In genomic region chr4:36235306-36235705, GRCh38 we compare ENCODE assay signal across 11 cellular contexts. TPM values are rescaled to one million over a fixed set of nuclear protein-coding genes. Genes with fewer than 3 reads are reported as not detected.
DNase-seq lines count a peak whose midpoint lies in the region; ATAC-seq, FAIRE-seq and TF ChIP-seq lines count a peak whose summit lies in the region.
"Had no signal": no experiment of that assay in that cellular context is flagged by ENCODE, and none has a peak within 500 bp of the region (broad histone marks: within the 10 kb centered on the region; RNA-seq: fewer than 3 reads in every experiment).

No MANE protein-coding gene starts in this region.

- dilution Hi-C loops in keratinocyte (cut with MboI; ENCODE audit: extremely low pct_ligation_motif_present, low sequenced_read_pairs), result no loop called here

- H3K27me3 ChIP-seq in CD8-positive, alpha-beta memory T cell (ENCODE audit: insufficient read depth, low read length, poor library complexity, severe bottlenecking), result no peaks in the 10 kb centered on the region
- H3K27me3 ChIP-seq in WERI-Rb-1 (ENCODE audit: insufficient read depth, low read depth, severe bottlenecking), result peaks cover 67% of the 10 kb centered on the region
- no peaks in the 10 kb centered on the region for H3K27me3 ChIP-seq in keratinocyte (ENCODE audit: control insufficient read depth, extremely low read depth, insufficient read depth, low read length)

- H3K4me2 ChIP-seq in keratinocyte (ENCODE audit: control insufficient read depth, extremely low read depth, insufficient read depth, low read depth, low read length), result peak overlapping the region; percentile 17

- TF ChIP-seq CTCF in HEK293 (tag by site-specific recombination; IDR thresholded peaks at IDR 0.05) (no peak), WERI-Rb-1 (IDR thresholded peaks at IDR 0.05; ENCODE audit: low read depth, low read length) (peak; percentile 16; the same call in 1 of the 2 replicates), keratinocyte (optimal IDR thresholded peaks at IDR 0.05 in 1 of 3, IDR thresholded peaks at IDR 0.05 in 1 of 3, conservative IDR thresholded peaks at IDR 0.05 in 1 of 3; ENCODE audit: extremely low read depth in 1 of 3, insufficient read depth in 2 of 3, low read length in 3 of 3) (peak; percentile 41 to 78 (median 77)), CD14-positive monocyte (IDR thresholded peaks at IDR 0.05) (no peak)

- no peak overlapping the region for H2AFZ ChIP-seq in keratinocyte (ENCODE audit: control insufficient read depth, low read length)

- H3K9me3 ChIP-seq in CD8-positive, alpha-beta memory T cell (ENCODE audit: low read length), result no peaks in the 10 kb centered on the region
- no peaks in the 10 kb centered on the region for H3K9me3 ChIP-seq in HEK293 (ENCODE audit: control insufficient read depth, insufficient read depth, low read depth, low read length)
- no peaks in the 10 kb centered on the region for H3K9me3 ChIP-seq in WERI-Rb-1 (ENCODE audit: severe bottlenecking)
- H3K9me3 ChIP-seq in keratinocyte (ENCODE audit: control insufficient read depth, low read depth, low read length), result no peaks in the 10 kb centered on the region

- H3K9me1 ChIP-seq in keratinocyte (ENCODE audit: control insufficient read depth, extremely low read depth, insufficient read depth, low read length), result no peaks in the 10 kb centered on the region

- no peak overlapping the region for H3K27ac ChIP-seq in CD8-positive, alpha-beta memory T cell (ENCODE audit: low read depth, low read length)
- H3K27ac ChIP-seq in HEK293 (ENCODE audit: extremely low read depth, low read depth, low read length), result no peak overlapping the region
- no peak overlapping the region for H3K27ac ChIP-seq in WERI-Rb-1
- H3K27ac ChIP-seq in keratinocyte (ENCODE audit: control insufficient read depth, insufficient read depth, low read length), result peak overlapping the region; percentile 13

- peak overlapping the region in 7 of 8 donors; percentile 5 to 73 (median 31) for H3K27ac Mint-ChIP-seq in CD8-positive, alpha-beta memory T cell
- no peak overlapping the region for H3K27ac Mint-ChIP-seq in CD14-positive monocyte

- peaks cover 62% of the 10 kb centered on the region for H3K79me2 ChIP-seq in keratinocyte (ENCODE audit: control insufficient read depth, insufficient read depth, low read length)

- POLR2A ChIA-PET in CD8-positive, alpha-beta memory T cell (lab: Charles Lee), result no interaction called here
- POLR2A ChIA-PET in HEK293 (lab: Yijun Ruan, JAX), result interaction anchor here (1.7 kb wide), 1 partner anchor 9 kb away, joined by 4 read pairs; the partner anchor contains the start of gene ARAP2

- no peak overlapping the region for H3K4me3 ChIP-seq in CD8-positive, alpha-beta memory T cell (ENCODE audit: low read length)
- H3K4me3 ChIP-seq in HEK293 (ENCODE audit: low read depth, low read length) (no peak overlapping the region), WERI-Rb-1 (ENCODE audit: low read depth, low read length) (no peak overlapping the region), keratinocyte (ENCODE audit: control insufficient read depth in 2 of 3, extremely low read depth in 1 of 3, insufficient read depth in 2 of 3, low read depth in 1 of 3, low read length in 3 of 3) (no peak overlapping the region)
- H3K4me3 ChIP-seq: K562 had no signal

- peak overlapping the region; percentile 2 to 49 (median 21) for H3K4me3 Mint-ChIP-seq in CD8-positive, alpha-beta memory T cell
- H3K4me3 Mint-ChIP-seq in CD14-positive monocyte, result no peak overlapping the region

- H3K27me3 Mint-ChIP-seq in CD8-positive, alpha-beta memory T cell, result no peaks in the 10 kb centered on the region
- peaks cover 0 to 2% (median 2%) of the 10 kb centered on the region in 3 donors for H3K27me3 Mint-ChIP-seq in CD14-positive monocyte (ENCODE audit: low read depth in 3 of 3)

- intact Hi-C loops in CD14-positive monocyte (cut with micrococcal nuclease), result no loop called here

- ATAC-seq in GM21737 (IDR thresholded peaks at IDR 0.05; ENCODE audit: unreplicated experiment) (no peak), HG03139 (IDR thresholded peaks at IDR 0.05; ENCODE audit: unreplicated experiment) (no peak)
- ATAC-seq: K562 had no signal

- H3K4me1 Mint-ChIP-seq in CD8-positive, alpha-beta memory T cell, result peaks cover 93 to 100% (median 99%) of the 10 kb centered on the region in 3 donors
- peaks cover 29% of the 10 kb centered on the region for H3K4me1 Mint-ChIP-seq in CD14-positive monocyte

- H3K9ac ChIP-seq in keratinocyte (ENCODE audit: control insufficient read depth, extremely low read depth, insufficient read depth, low read length), result no peak overlapping the region

- CTCF ChIA-PET in CD8-positive, alpha-beta memory T cell (lab: Charles Lee), result interaction anchor here (0.7 to 1.7 kb wide), 4 partner anchors 21 to 118 kb away, joined by 3 to 4 read pairs (median 3); no protein-coding TSS in a partner anchor
- CTCF ChIA-PET in HEK293 (lab: Yijun Ruan, JAX), result no interaction called here

- peaks cover 37 to 77% (median 41%) of the 10 kb centered on the region in 3 donors for H3K36me3 Mint-ChIP-seq in CD8-positive, alpha-beta memory T cell
- peaks cover 41 to 52% of the 10 kb centered on the region in 2 donors for H3K36me3 Mint-ChIP-seq in CD14-positive monocyte

- H3K36me3 ChIP-seq in CD8-positive, alpha-beta memory T cell (ENCODE audit: insufficient read depth, low read length), result peaks cover 4% of the 10 kb centered on the region
- H3K36me3 ChIP-seq in HEK293 (ENCODE audit: control insufficient read depth in 2 of 2, insufficient read depth in 1 of 2, low read length in 2 of 2) (no peaks in the 10 kb centered on the region), WERI-Rb-1 (no peaks in the 10 kb centered on the region), keratinocyte (ENCODE audit: control insufficient read depth in 2 of 2, extremely low read depth in 1 of 2, insufficient read depth in 2 of 2, low read length in 2 of 2) (peaks cover 0 to 4% of the 10 kb centered on the region in 2 experiments)

- H3K9me3 Mint-ChIP-seq in CD8-positive, alpha-beta memory T cell, result peaks cover 0 to 3% (median 0%) of the 10 kb centered on the region in 5 donors
- peaks cover 4 to 18% (median 13%) of the 10 kb centered on the region in 7 donors for H3K9me3 Mint-ChIP-seq in CD14-positive monocyte

- DNase-seq in CD8-positive, alpha-beta memory T cell, result no peak
- no peak for DNase-seq in WERI-Rb-1
- peak; percentile 69 for DNase-seq in keratinocyte (ENCODE audit: low read depth, low spot score)
- DNase-seq in AG20443 (ENCODE audit: low spot score), result no peak
- no peak for DNase-seq in CD14-positive monocyte (ENCODE audit: low spot score)
- DNase-seq: mesenchymal stem cell had no signal

- H3K4me1 ChIP-seq in CD8-positive, alpha-beta memory T cell (ENCODE audit: insufficient read depth, low read length), result peaks cover 68% of the 10 kb centered on the region
- H3K4me1 ChIP-seq in HEK293 (ENCODE audit: control insufficient read depth, insufficient read depth, low read length) (no peaks in the 10 kb centered on the region; the same call in 1 of the 2 replicates), keratinocyte (ENCODE audit: control insufficient read depth, extremely low read depth, insufficient read depth, low read length) (peaks cover 11% of the 10 kb centered on the region)

- FAIRE-seq in keratinocyte (lab: Jason Lieb, UNC), result peak; percentile 99
- FAIRE-seq: K562 had no signal

- no peaks in the 10 kb centered on the region for H4K20me1 ChIP-seq in keratinocyte (ENCODE audit: control insufficient read depth, extremely low read depth, insufficient read depth, low read length)

TF ChIP-seq in HEK293, 187 proteins besides CTCF, POLR2A, EP300 and RAD21 (continues in another document):
- TF ChIP-seq ZBTB17 (tag by site-specific recombination; IDR thresholded peaks at IDR 0.05), result peak; percentile 51
- no peak for TF ChIP-seq ZNF155 (tag by site-specific recombination; IDR thresholded peaks at IDR 0.05)
- TF ChIP-seq ZXDB (tag by site-specific recombination; IDR thresholded peaks at IDR 0.05), result 0 out of 2 replicates have a peak, but pooled peaks have one; percentile 15
- peak; percentile 82; the same call in 1 of the 2 replicates for TF ChIP-seq ZBTB6 (tag by site-specific recombination; IDR thresholded peaks at IDR 0.05)
- TF ChIP-seq ZNF792 (tag by site-specific recombination; IDR thresholded peaks at IDR 0.05), result no peak
- TF ChIP-seq ZBTB48 (tag by site-specific recombination; IDR thresholded peaks at IDR 0.05), result peak; percentile 22; the same call in 1 of the 2 replicates
- TF ChIP-seq OSR2 (tag by site-specific recombination; IDR thresholded peaks at IDR 0.05), result peak; percentile 31; the same call in 1 of the 2 replicates

RNA-seq across cellular contexts. Expression of gene ARAP2, which starts 9.0 kb away (rescaled TPM):
- 10 to 100 TPM; 49.7 to 49.9 TPM for total RNA-seq in CD8-positive, alpha-beta memory T cell
- 44.2 TPM for polyA plus RNA-seq in CD8-positive, alpha-beta memory T cell
- polyA plus RNA-seq in keratinocyte, result 3.8 to 9.3 TPM (median 7.2 TPM) in 3 replicates
- 52.3 TPM for polyA plus RNA-seq in keratinocyte (2011; ENCODE audit: low read depth)
- polyA plus RNA-seq in keratinocyte (2011; cell fraction: cytosol; rRNA removed), result 2.5 and 5.6 TPM in 2 replicates
- 8.8 and 13.1 TPM in 2 replicates for polyA plus RNA-seq in keratinocyte (2011; cell fraction: nucleus; rRNA removed)
- polyA plus RNA-seq in keratinocyte (2012; ENCODE audit: low replicate concordance), result 5.6 and 16.2 TPM in 2 replicates
- 3.5 to 42.7 TPM (median 27.0 TPM) in 3 replicates for polyA minus RNA-seq in keratinocyte
- polyA minus RNA-seq in keratinocyte (2011; cell fraction: cytosol; rRNA and poly(A)+ RNA removed), result 8.2 TPM
- polyA minus RNA-seq in keratinocyte (2011; cell fraction: nucleus; rRNA and poly(A)+ RNA removed), result 23.8 and 62.5 TPM in 2 replicates
- 1 to 10 TPM; 4.6 to 5.6 TPM for polyA plus RNA-seq in CD14-positive monocyte

RNA-seq across cellular contexts. Expression of gene DTHD1, which starts 46.1 kb away (rescaled TPM):
- total RNA-seq in CD8-positive, alpha-beta memory T cell, result 1 to 10 TPM; 3.3 to 3.5 TPM
- polyA plus RNA-seq in CD8-positive, alpha-beta memory T cell, result 5.9 TPM
- polyA plus RNA-seq in keratinocyte (not detected in 3 replicates), CD14-positive monocyte (not detected)
- polyA plus RNA-seq in keratinocyte (2011; ENCODE audit: low read depth), result not detected
- polyA plus RNA-seq in keratinocyte (2011; cell fraction: cytosol; rRNA removed), result not detected in 2 replicates
- polyA plus RNA-seq in keratinocyte (2011; cell fraction: nucleus; rRNA removed), result not detected in 2 replicates
- polyA plus RNA-seq in keratinocyte (2012; ENCODE audit: low replicate concordance), result not detected in 2 replicates
- not detected in 3 replicates for polyA minus RNA-seq in keratinocyte
- not detected for polyA minus RNA-seq in keratinocyte (2011; cell fraction: cytosol; rRNA and poly(A)+ RNA removed)
- not detected in 2 replicates for polyA minus RNA-seq in keratinocyte (2011; cell fraction: nucleus; rRNA and poly(A)+ RNA removed)
- total RNA-seq: K562, renal cortical epithelial cell had no signal
- polyA plus RNA-seq: K562 had no signal

Comparison
In these comparisons a context has a peak if more than half of its experiments do, and no peak if none do; other contexts are left out.
1. H3K27ac Mint-ChIP-seq: peak in CD8-positive, alpha-beta memory T cell (7 of 8); none in CD14-positive monocyte (0 of 7).
2. H3K4me3 Mint-ChIP-seq: peak in CD8-positive, alpha-beta memory T cell (7 of 7); none in CD14-positive monocyte (0 of 2).
3. CTCF ChIP-seq: peak in WERI-Rb-1 (single experiment) and keratinocyte (3 of 3); none in HEK293 (single experiment) and CD14-positive monocyte (single experiment).